13 cellular contexts compared by ENCODE assay signal in the genomic region with DNA sequence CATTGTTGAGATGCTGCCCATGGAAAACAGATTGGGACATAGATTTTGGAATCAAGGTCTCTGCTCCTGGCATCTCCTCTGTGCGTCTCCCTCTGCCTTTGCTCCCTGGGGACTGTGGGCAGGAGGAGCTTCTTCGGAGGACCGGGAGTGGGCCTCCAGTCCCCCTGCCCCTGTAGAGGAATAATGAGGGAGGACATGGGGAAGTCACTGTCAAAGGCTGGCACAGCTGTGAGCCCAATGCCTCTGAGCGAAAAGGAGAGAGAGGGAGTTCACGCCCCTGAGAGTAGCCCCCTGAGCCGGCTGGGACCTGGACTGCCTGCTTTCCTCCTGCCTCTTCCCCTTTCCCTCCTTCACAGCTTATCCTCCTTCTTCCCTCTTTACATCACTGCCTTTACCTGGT.
"Had no signal": no experiment of that assay in that cellular context is flagged by ENCODE, and none has a peak within 500 bp of the region (broad histone marks: within the 10 kb centered on the region; RNA-seq: fewer than 3 reads in every experiment).

No MANE protein-coding gene starts in this region.

- H3K4me1 Mint-ChIP-seq: naive B cell had no signal

- H3K9me3 Mint-ChIP-seq: dendritic cell treated with granulocyte-macrophage colony-stimulating factor and Interleukin-4, amounts not matched to agents 40 ng/mL and 50 ng/mL, for 4 days; effector memory CD8-positive, alpha-beta T cell; nephron had no signal

- H3K4me3 Mint-ChIP-seq: dendritic cell treated with granulocyte-macrophage colony-stimulating factor and Interleukin-4, amounts not matched to agents 40 ng/mL and 50 ng/mL, for 4 days; effector memory CD8-positive, alpha-beta T cell; nephron had no signal

- H3K36me3 Mint-ChIP-seq: naive B cell had no signal

- H3K27ac Mint-ChIP-seq: dendritic cell treated with granulocyte-macrophage colony-stimulating factor and Interleukin-4, amounts not matched to agents 40 ng/mL and 50 ng/mL, for 4 days; effector memory CD8-positive, alpha-beta T cell; naive B cell; nephron had no signal

- H3K36me3 ChIP-seq: neutrophil had no signal

- H3K27me3 ChIP-seq: esophagus squamous epithelium, gastroesophageal sphincter had no signal

- H3K9me3 ChIP-seq: esophagus squamous epithelium, gastroesophageal sphincter, neutrophil had no signal

- H3K4me3 ChIP-seq: esophagus squamous epithelium, gastroesophageal sphincter had no signal

- DNase-seq: effector memory CD8-positive, alpha-beta T cell; esophagus squamous epithelium; foreskin fibroblast; left colon; mesendoderm; naive B cell; stimulated activated CD4-positive, alpha-beta T cell treated with anti-CD3 and anti-CD28 coated beads, Interleukin-2, amount 100 ng/mL, for 24 hours; stimulated activated naive CD4-positive, alpha-beta T cell treated with Interleukin-2 at 50 U/mL for 16 hours; trophoblast cell had no signal

- H3K27ac ChIP-seq: esophagus squamous epithelium, gastroesophageal sphincter, neutrophil had no signal
